1 cellular context compared by ENCODE assay signal in genomic region chr17:3668279-3669084, GRCh38.
TF ChIP-seq lines count a peak whose summit lies in the region.

Gene EMC6 (plus strand): TSS chr17:3668812. CDS start chr17:3669147, 335 bp downstream.
Gene TAX1BP3 (minus strand): TSS chr17:3668578. CDS start chr17:3668526, 52 bp downstream.

TF ChIP-seq in K562, 482 proteins besides CTCF, POLR2A, EP300 and RAD21 (continued from another document and continues in another):
- TF ChIP-seq LCOR (CRISPR knock-in tag; IDR thresholded peaks at IDR 0.05) = 0 out of 2 replicates have a peak, but pooled peaks have one; percentile 46
- no peak for TF ChIP-seq SAFB2 (IDR thresholded peaks at IDR 0.05; ENCODE audit: borderline replicate concordance, low read depth, low read length, severe bottlenecking)
- TF ChIP-seq GABPB1 (CRISPR knock-in tag; IDR thresholded peaks at IDR 0.05) = peak; percentile 53; the same call in 1 of the 2 replicates
- peak; percentile 91 for TF ChIP-seq TAF9B (IDR thresholded peaks at IDR 0.05; ENCODE audit: partially characterized antibody)
- no peak for TF ChIP-seq ZFP30 (CRISPR knock-in tag; IDR thresholded peaks at IDR 0.05; ENCODE audit: borderline replicate concordance)
- peak; percentile 84 for TF ChIP-seq ZFX (CRISPR knock-in tag; IDR thresholded peaks at IDR 0.05)
- no peak for TF ChIP-seq SMC3 (conservative IDR thresholded peaks at IDR 0.05; ENCODE audit: insufficient read depth, low read depth, low read length)
- TF ChIP-seq, protein P1, sequence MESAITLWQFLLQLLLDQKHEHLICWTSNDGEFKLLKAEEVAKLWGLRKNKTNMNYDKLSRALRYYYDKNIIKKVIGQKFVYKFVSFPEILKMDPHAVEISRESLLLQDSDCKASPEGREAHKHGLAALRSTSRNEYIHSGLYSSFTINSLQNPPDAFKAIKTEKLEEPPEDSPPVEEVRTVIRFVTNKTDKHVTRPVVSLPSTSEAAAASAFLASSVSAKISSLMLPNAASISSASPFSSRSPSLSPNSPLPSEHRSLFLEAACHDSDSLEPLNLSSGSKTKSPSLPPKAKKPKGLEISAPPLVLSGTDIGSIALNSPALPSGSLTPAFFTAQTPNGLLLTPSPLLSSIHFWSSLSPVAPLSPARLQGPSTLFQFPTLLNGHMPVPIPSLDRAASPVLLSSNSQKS (CRISPR knock-in tag; IDR thresholded peaks at IDR 0.05) = no peak
- peak; percentile 50 for TF ChIP-seq POU5F1 (IDR thresholded peaks at IDR 0.05; ENCODE audit: borderline replicate concordance, low read depth, low read length, partially characterized antibody)
- peak; percentile 84 for TF ChIP-seq SUPT5H (IDR thresholded peaks at IDR 0.05)
- TF ChIP-seq PHF8 (IDR thresholded peaks at IDR 0.05; ENCODE audit: borderline replicate concordance, low read length) = peak; percentile 86; the same call in 1 of the 2 replicates
- TF ChIP-seq NR0B1 (IDR thresholded peaks at IDR 0.05; ENCODE audit: partially characterized antibody) = no peak
- no peak for TF ChIP-seq CEBPB (tag; IDR thresholded peaks at IDR 0.05)
- TF ChIP-seq RFX7 (CRISPR knock-in tag; IDR thresholded peaks at IDR 0.05) = no peak
- TF ChIP-seq TAF7 (tag; IDR thresholded peaks at IDR 0.05) = peak; percentile 84
- peak; percentile 15 for TF ChIP-seq FOS (IDR thresholded peaks at IDR 0.05; ENCODE audit: extremely low read depth, insufficient read length)
- TF ChIP-seq, protein P2, sequence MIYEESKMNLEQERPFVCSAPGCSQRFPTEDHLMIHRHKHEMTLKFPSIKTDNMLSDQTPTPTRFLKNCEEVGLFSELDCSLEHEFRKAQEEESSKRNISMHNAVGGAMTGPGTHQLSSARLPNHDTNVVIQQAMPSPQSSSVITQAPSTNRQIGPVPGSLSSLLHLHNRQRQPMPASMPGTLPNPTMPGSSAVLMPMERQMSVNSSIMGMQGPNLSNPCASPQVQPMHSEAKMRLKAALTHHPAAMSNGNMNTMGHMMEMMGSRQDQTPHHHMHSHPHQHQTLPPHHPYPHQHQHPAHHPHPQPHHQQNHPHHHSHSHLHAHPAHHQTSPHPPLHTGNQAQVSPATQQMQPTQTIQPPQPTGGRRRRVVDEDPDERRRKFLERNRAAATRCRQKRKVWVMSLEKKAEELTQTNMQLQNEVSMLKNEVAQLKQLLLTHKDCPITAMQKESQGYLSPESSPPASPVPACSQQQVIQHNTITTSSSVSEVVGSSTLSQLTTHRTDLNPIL (CRISPR knock-in tag; IDR thresholded peaks at IDR 0.05) = no peak
- TF ChIP-seq FOSL1 (tag; conservative IDR thresholded peaks at IDR 0.05) = peak; percentile 65
- TF ChIP-seq POLR2AphosphoS5 (IDR thresholded peaks at IDR 0.05; ENCODE audit: control insufficient read depth, insufficient read depth, low read depth, low read length) = peak; percentile 73
- no peak for TF ChIP-seq PBX2 (CRISPR knock-in tag; IDR thresholded peaks at IDR 0.05; ENCODE audit: low read depth)
- no peak for TF ChIP-seq PBX2 (tag; conservative IDR thresholded peaks at IDR 0.05; ENCODE audit: low read depth)
- TF ChIP-seq SIN3B (IDR thresholded peaks at IDR 0.05; ENCODE audit: low read depth) = peak; percentile 93
- TF ChIP-seq, protein P3, sequence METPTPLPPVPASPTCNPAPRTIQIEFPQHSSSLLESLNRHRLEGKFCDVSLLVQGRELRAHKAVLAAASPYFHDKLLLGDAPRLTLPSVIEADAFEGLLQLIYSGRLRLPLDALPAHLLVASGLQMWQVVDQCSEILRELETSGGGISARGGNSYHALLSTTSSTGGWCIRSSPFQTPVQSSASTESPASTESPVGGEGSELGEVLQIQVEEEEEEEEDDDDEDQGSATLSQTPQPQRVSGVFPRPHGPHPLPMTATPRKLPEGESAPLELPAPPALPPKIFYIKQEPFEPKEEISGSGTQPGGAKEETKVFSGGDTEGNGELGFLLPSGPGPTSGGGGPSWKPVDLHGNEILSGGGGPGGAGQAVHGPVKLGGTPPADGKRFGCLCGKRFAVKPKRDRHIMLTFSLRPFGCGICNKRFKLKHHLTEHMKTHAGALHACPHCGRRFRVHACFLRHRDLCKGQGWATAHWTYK (CRISPR knock-in tag; IDR thresholded peaks at IDR 0.05) = 0 out of 2 replicates have a peak, but pooled peaks have one; percentile 25
- peak; percentile 93 for TF ChIP-seq POLR2B (IDR thresholded peaks at IDR 0.05; ENCODE audit: low read depth, partially characterized antibody)
- peak in 1 of 2 experiments; percentile 43; a peak in 1 of 4 replicates for TF ChIP-seq HDAC1 (IDR thresholded peaks at IDR 0.05)
- TF ChIP-seq, protein P4, sequence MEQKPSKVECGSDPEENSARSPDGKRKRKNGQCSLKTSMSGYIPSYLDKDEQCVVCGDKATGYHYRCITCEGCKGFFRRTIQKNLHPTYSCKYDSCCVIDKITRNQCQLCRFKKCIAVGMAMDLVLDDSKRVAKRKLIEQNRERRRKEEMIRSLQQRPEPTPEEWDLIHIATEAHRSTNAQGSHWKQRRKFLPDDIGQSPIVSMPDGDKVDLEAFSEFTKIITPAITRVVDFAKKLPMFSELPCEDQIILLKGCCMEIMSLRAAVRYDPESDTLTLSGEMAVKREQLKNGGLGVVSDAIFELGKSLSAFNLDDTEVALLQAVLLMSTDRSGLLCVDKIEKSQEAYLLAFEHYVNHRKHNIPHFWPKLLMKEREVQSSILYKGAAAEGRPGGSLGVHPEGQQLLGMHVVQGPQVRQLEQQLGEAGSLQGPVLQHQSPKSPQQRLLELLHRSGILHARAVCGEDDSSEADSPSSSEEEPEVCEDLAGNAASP (IDR thresholded peaks at IDR 0.05) = no peak
- TF ChIP-seq L3MBTL2 (IDR thresholded peaks at IDR 0.05) = peak; percentile 63
- TF ChIP-seq POLR2AphosphoS2 (IDR thresholded peaks at IDR 0.05; ENCODE audit: low read length) = peak; percentile 61; the same call in 1 of the 2 replicates
- TF ChIP-seq, protein P5, sequence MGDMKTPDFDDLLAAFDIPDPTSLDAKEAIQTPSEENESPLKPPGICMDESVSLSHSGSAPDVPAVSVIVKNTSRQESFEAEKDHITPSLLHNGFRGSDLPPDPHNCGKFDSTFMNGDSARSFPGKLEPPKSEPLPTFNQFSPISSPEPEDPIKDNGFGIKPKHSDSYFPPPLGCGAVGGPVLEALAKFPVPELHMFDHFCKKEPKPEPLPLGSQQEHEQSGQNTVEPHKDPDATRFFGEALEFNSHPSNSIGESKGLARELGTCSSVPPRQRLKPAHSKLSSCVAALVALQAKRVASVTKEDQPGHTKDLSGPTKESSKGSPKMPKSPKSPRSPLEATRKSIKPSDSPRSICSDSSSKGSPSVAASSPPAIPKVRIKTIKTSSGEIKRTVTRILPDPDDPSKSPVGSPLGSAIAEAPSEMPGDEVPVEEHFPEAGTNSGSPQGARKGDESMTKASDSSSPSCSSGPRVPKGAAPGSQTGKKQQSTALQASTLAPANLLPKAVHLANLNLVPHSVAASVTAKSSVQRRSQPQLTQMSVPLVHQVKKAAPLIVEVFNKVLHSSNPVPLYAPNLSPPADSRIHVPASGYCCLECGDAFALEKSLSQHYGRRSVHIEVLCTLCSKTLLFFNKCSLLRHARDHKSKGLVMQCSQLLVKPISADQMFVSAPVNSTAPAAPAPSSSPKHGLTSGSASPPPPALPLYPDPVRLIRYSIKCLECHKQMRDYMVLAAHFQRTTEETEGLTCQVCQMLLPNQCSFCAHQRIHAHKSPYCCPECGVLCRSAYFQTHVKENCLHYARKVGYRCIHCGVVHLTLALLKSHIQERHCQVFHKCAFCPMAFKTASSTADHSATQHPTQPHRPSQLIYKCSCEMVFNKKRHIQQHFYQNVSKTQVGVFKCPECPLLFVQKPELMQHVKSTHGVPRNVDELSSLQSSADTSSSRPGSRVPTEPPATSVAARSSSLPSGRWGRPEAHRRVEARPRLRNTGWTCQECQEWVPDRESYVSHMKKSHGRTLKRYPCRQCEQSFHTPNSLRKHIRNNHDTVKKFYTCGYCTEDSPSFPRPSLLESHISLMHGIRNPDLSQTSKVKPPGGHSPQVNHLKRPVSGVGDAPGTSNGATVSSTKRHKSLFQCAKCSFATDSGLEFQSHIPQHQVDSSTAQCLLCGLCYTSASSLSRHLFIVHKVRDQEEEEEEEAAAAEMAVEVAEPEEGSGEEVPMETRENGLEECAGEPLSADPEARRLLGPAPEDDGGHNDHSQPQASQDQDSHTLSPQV (IDR thresholded peaks at IDR 0.05) = no peak
- TF ChIP-seq TCFL5 (CRISPR knock-in tag; conservative IDR thresholded peaks at IDR 0.05) = no peak
- TF ChIP-seq ATF7 (IDR thresholded peaks at IDR 0.05) = peak; percentile 42; the same call in 1 of the 2 replicates
- peak; percentile 97 for TF ChIP-seq ZBTB2 (IDR thresholded peaks at IDR 0.05)
- TF ChIP-seq, protein P6, sequence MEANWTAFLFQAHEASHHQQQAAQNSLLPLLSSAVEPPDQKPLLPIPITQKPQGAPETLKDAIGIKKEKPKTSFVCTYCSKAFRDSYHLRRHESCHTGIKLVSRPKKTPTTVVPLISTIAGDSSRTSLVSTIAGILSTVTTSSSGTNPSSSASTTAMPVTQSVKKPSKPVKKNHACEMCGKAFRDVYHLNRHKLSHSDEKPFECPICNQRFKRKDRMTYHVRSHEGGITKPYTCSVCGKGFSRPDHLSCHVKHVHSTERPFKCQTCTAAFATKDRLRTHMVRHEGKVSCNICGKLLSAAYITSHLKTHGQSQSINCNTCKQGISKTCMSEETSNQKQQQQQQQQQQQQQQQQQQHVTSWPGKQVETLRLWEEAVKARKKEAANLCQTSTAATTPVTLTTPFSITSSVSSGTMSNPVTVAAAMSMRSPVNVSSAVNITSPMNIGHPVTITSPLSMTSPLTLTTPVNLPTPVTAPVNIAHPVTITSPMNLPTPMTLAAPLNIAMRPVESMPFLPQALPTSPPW (CRISPR knock-in tag; IDR thresholded peaks at IDR 0.05) = peak; percentile 62
- 0 out of 4 replicates have a peak, but pooled peaks of 1 of the 2 experiments have one; percentile 36 for TF ChIP-seq UBTF (IDR thresholded peaks at IDR 0.05; ENCODE audit: borderline replicate concordance in 1 of 2, low read depth in 2 of 2, low read length in 2 of 2)
- TF ChIP-seq, protein P7, sequence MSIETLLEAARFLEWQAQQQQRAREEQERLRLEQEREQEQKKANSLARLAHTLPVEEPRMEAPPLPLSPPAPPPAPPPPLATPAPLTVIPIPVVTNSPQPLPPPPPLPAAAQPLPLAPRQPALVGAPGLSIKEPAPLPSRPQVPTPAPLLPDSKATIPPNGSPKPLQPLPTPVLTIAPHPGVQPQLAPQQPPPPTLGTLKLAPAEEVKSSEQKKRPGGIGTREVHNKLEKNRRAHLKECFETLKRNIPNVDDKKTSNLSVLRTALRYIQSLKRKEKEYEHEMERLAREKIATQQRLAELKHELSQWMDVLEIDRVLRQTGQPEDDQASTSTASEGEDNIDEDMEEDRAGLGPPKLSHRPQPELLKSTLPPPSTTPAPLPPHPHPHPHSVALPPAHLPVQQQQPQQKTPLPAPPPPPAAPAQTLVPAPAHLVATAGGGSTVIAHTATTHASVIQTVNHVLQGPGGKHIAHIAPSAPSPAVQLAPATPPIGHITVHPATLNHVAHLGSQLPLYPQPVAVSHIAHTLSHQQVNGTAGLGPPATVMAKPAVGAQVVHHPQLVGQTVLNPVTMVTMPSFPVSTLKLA (conservative IDR thresholded peaks at IDR 0.05) = peak in 1 of 2 experiments; percentile 41; a peak in 1 of 4 replicates
- TF ChIP-seq POLR2G (IDR thresholded peaks at IDR 0.05; ENCODE audit: low read depth, low read length) = peak; percentile 92
